8 cellular contexts compared by ENCODE assay signal in genomic region chr10:102395677-102396197, GRCh38. TPM values are rescaled to one million over a fixed set of nuclear protein-coding genes. Genes with fewer than 3 reads are reported as not detected.
DNase-seq lines count a peak whose midpoint lies in the region; ATAC-seq and TF ChIP-seq lines count a peak whose summit lies in the region.

Gene NFKB2, plus strand, starts transcription at chr10:102395705. Its CDS starts 255 bp downstream, at chr10:102395960.

- no peak within 1 kb of the TSS for H3K56ac ChIP-seq in H9 (ENCODE audit: insufficient read length, low read depth, low read length)

- H3K4ac ChIP-seq in H9 (ENCODE audit: low read depth, low read length): no peak within 1 kb of the TSS

- H3K36me3 Mint-ChIP-seq in H9 (ENCODE audit: insufficient read depth in 1 of 3, low read depth in 3 of 3): peaks cover 0 to 20% (median 17%) of the 10 kb centered on the region in 3 experiments; a peak in 6 of 7 replicates
- H3K36me3 Mint-ChIP-seq in WTC11: no peaks in the 10 kb centered on the region; the same call in 1 of the 2 replicates

- no peak within 1 kb of the TSS for H2BK12ac ChIP-seq in H9 (ENCODE audit: insufficient read length, low read depth, low read length)

- no peaks in the 10 kb centered on the region for H3K9me3 Mint-ChIP-seq in H9
- no peaks in the 10 kb centered on the region for H3K9me3 Mint-ChIP-seq in WTC11

- H3K4me2 ChIP-seq in H9 (ENCODE audit: insufficient read depth, insufficient read length, low read length): peak within 1 kb of the TSS; percentile 69

- no peak within 1 kb of the TSS for H2BK5ac ChIP-seq in H9 (ENCODE audit: insufficient read length, low read length)

- H2BK120ac ChIP-seq in H9 (ENCODE audit: low read depth, low read length, poor library complexity, severe bottlenecking): no peak within 1 kb of the TSS

- H3K79me1 ChIP-seq in H9 (ENCODE audit: insufficient read depth, low read depth, low read length, poor library complexity, severe bottlenecking): no peaks in the 10 kb centered on the region

- H3K27me3 ChIP-seq in H9 (ENCODE audit: insufficient read depth, low read length): peaks cover 11% of the 10 kb centered on the region; the same call in 1 of the 2 replicates
- peaks cover 18% of the 10 kb centered on the region for H3K27me3 ChIP-seq in cardiac muscle cell
- no peaks in the 10 kb centered on the region for H3K27me3 ChIP-seq in rectal smooth muscle tissue (ENCODE audit: control insufficient read depth, insufficient read depth, low read length)

- H4K5ac ChIP-seq in H9 (ENCODE audit: insufficient read length, low read depth, low read length): no peak within 1 kb of the TSS

- DNase-seq in H9 (no peak), WTC11 (ENCODE audit: low spot score) (no peak), cardiac muscle cell (ENCODE audit: low read depth in 1 of 2, low spot score in 1 of 2) (no peak), NCI-H446 treated with DMSO at 0.1 percent for 48 hours (lab: John Stamatoyannopoulos, UW) (no peak), HUDEP-2 (lab: John Stamatoyannopoulos, UW; ENCODE audit: unreplicated experiment in 76 of 76) (no peak), cerebellum (ENCODE audit: low spot score) (no peak), retina (no peak)

- H3K4me3 Mint-ChIP-seq in H9: peak within 1 kb of the TSS; percentile 73 to 79
- H3K4me3 Mint-ChIP-seq in WTC11: peak within 1 kb of the TSS; percentile 75

- H3K4me1 Mint-ChIP-seq in H9 (peaks cover 34 to 51% of the 10 kb centered on the region in 2 experiments), WTC11 (peaks cover 21% of the 10 kb centered on the region)

- peak; percentile 29 for ATAC-seq in WTC11

- H3K4me1 ChIP-seq in H9 (ENCODE audit: insufficient read depth, low read length) (no peaks in the 10 kb centered on the region), cardiac muscle cell (ENCODE audit: low read depth) (peaks cover 2% of the 10 kb centered on the region), rectal smooth muscle tissue (ENCODE audit: control insufficient read depth, insufficient read depth, low read length) (peaks cover 32% of the 10 kb centered on the region)

- H3K36me3 ChIP-seq in cardiac muscle cell (no peaks in the 10 kb centered on the region), rectal smooth muscle tissue (ENCODE audit: control insufficient read depth, insufficient read depth, low read length) (peaks cover 5% of the 10 kb centered on the region)

- no peak within 1 kb of the TSS for H4K91ac ChIP-seq in H9 (ENCODE audit: insufficient read length, low read depth, low read length)

- H3K27ac Mint-ChIP-seq in H9 (peak within 1 kb of the TSS in 2 of 3 experiments; percentile 62 to 70; a peak in 3 of 7 replicates), WTC11 (peak within 1 kb of the TSS; percentile 12; the same call in 1 of the 2 replicates)

- peak within 1 kb of the TSS; percentile 75 for H3K4me3 ChIP-seq in cardiac muscle cell
- H3K4me3 ChIP-seq in rectal smooth muscle tissue (ENCODE audit: low read length): peak within 1 kb of the TSS; percentile 90

- peak within 1 kb of the TSS; percentile 59 for H3K18ac ChIP-seq in H9 (ENCODE audit: insufficient read length, low read depth, low read length)

- H2AK5ac ChIP-seq in H9 (ENCODE audit: insufficient read length, low read length): no peak within 1 kb of the TSS

- H2BK20ac ChIP-seq in H9 (ENCODE audit: low read depth, low read length, poor library complexity, severe bottlenecking): no peak within 1 kb of the TSS

- no peak within 1 kb of the TSS for H2AFZ ChIP-seq in H9 (ENCODE audit: low read length)

- H4K20me1 ChIP-seq in H9 (ENCODE audit: control insufficient read depth, insufficient read depth, insufficient read length): peaks cover 4% of the 10 kb centered on the region

- no peaks in the 10 kb centered on the region for H3K79me2 ChIP-seq in H9 (ENCODE audit: insufficient read depth, low read length)

- H3K14ac ChIP-seq in H9 (ENCODE audit: insufficient read depth, low read length): peak within 1 kb of the TSS; percentile 55; the same call in 1 of the 2 replicates

- H2BK15ac ChIP-seq in H9 (ENCODE audit: low read depth, low read length): no peak within 1 kb of the TSS

- no peak within 1 kb of the TSS for H3T11ph ChIP-seq in H9 (ENCODE audit: low read length)

- H3K9ac ChIP-seq in H9 (ENCODE audit: extremely low read depth, insufficient read length, low read length) (peak within 1 kb of the TSS; percentile 56), rectal smooth muscle tissue (ENCODE audit: low read length) (peak within 1 kb of the TSS; percentile 63)

- H3K9me3 ChIP-seq in H9 (ENCODE audit: control insufficient read depth, low read depth, low read length) (no peaks in the 10 kb centered on the region), cardiac muscle cell (ENCODE audit: low read depth) (no peaks in the 10 kb centered on the region)

- peaks cover 17% of the 10 kb centered on the region for H3K23me2 ChIP-seq in H9 (ENCODE audit: insufficient read length, low read depth, low read length, poor library complexity, severe bottlenecking)

- H4K8ac ChIP-seq in H9 (replicated peaks; ENCODE audit: insufficient read length, low read depth, low read length): no peak within 1 kb of the TSS

- TF ChIP-seq CTCF in H9 (conservative IDR thresholded peaks at IDR 0.05) (no peak), WTC11 (IDR thresholded peaks at IDR 0.05) (no peak), cardiac muscle cell (IDR thresholded peaks at IDR 0.05; ENCODE audit: low read depth, low read length) (no peak)

- POLR2A ChIA-PET in WTC11 (lab: Charles Lee): interaction anchor here (1.0 to 3.2 kb wide), 4 partner anchors 25 to 55 kb away, joined by 3 to 12 read pairs (median 5); partner anchors contain the start of genes C10orf95, CUEDC2 and FBXL15

- CTCF ChIA-PET in WTC11 (lab: Charles Lee): interaction anchor here (0.5 to 9.1 kb wide), 23 partner anchors 8 to 318 kb away, joined by 3 to 115 read pairs (median 5); partner anchors contain the start of genes ARL3, CUEDC2, FBXL15 and GBF1

- no peak within 1 kb of the TSS for H3K23ac ChIP-seq in H9 (ENCODE audit: insufficient read length, low read depth, low read length)

- no CpG with 5 or more reads among the region's 21 CpGs for WGBS in H9 (ENCODE audit: extremely low coverage, insufficient read length, low lambda C conversion rate)

- peaks cover 63% of the 10 kb centered on the region for H3K27me3 Mint-ChIP-seq in H9 (ENCODE audit: low read depth)
- peaks cover 51% of the 10 kb centered on the region for H3K27me3 Mint-ChIP-seq in WTC11 (ENCODE audit: low read depth)

- H3K27ac ChIP-seq in H9 (ENCODE audit: insufficient read length, low read depth, low read length) (no peak within 1 kb of the TSS), cardiac muscle cell (peak within 1 kb of the TSS; percentile 66), rectal smooth muscle tissue (ENCODE audit: low read depth, low read length) (peak within 1 kb of the TSS; percentile 97)

TF ChIP-seq in WTC11, 78 proteins besides CTCF, POLR2A, EP300 and RAD21 (continues in another document):
- TF ChIP-seq CDX4 (CRISPR knock-in tag; IDR thresholded peaks at IDR 0.05; ENCODE audit: borderline replicate concordance) (no peak), HMGA2 (CRISPR knock-in tag; IDR thresholded peaks at IDR 0.05) (no peak), KAT7 (CRISPR knock-in tag; IDR thresholded peaks at IDR 0.05; ENCODE audit: borderline replicate concordance) (no peak), SP1 (CRISPR knock-in tag; conservative IDR thresholded peaks at IDR 0.05) (no peak), IRF1 (CRISPR knock-in tag; IDR thresholded peaks at IDR 0.05) (no peak), PRRX2 (CRISPR knock-in tag; IDR thresholded peaks at IDR 0.05) (no peak), ZNF416 (CRISPR knock-in tag; IDR thresholded peaks at IDR 0.05) (no peak), ZNF219 (CRISPR knock-in tag; IDR thresholded peaks at IDR 0.05; ENCODE audit: borderline replicate concordance) (no peak), JUN (CRISPR knock-in tag; IDR thresholded peaks at IDR 0.05) (no peak)
- TF ChIP-seq, protein P1, sequence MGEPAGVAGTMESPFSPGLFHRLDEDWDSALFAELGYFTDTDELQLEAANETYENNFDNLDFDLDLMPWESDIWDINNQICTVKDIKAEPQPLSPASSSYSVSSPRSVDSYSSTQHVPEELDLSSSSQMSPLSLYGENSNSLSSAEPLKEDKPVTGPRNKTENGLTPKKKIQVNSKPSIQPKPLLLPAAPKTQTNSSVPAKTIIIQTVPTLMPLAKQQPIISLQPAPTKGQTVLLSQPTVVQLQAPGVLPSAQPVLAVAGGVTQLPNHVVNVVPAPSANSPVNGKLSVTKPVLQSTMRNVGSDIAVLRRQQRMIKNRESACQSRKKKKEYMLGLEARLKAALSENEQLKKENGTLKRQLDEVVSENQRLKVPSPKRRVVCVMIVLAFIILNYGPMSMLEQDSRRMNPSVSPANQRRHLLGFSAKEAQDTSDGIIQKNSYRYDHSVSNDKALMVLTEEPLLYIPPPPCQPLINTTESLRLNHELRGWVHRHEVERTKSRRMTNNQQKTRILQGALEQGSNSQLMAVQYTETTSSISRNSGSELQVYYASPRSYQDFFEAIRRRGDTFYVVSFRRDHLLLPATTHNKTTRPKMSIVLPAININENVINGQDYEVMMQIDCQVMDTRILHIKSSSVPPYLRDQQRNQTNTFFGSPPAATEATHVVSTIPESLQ (CRISPR knock-in tag; IDR thresholded peaks at IDR 0.05): no peak
- TF ChIP-seq, protein P2, sequence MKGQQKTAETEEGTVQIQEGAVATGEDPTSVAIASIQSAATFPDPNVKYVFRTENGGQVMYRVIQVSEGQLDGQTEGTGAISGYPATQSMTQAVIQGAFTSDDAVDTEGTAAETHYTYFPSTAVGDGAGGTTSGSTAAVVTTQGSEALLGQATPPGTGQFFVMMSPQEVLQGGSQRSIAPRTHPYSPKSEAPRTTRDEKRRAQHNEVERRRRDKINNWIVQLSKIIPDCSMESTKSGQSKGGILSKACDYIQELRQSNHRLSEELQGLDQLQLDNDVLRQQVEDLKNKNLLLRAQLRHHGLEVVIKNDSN (CRISPR knock-in tag; IDR thresholded peaks at IDR 0.05): no peak

RNA-seq across cellular contexts. Expression of gene NFKB2, which starts in this region (rescaled TPM):
- total RNA-seq in H9 (2021): 21.0 and 23.7 TPM in 2 replicates
- total RNA-seq in WTC11 (2021): 24.6 to 28.0 TPM (median 27.6 TPM) in 3 replicates
- total RNA-seq in cardiac muscle cell: 21.5 and 29.8 TPM in 2 replicates
- 10.6 and 10.8 TPM in 2 replicates for polyA plus RNA-seq in cardiac muscle cell
- total RNA-seq in cerebellum: 3.5 TPM
